8 cellular contexts compared by ENCODE assay signal in genomic region chr3:52144034-52144795, GRCh38. TPM values are rescaled to one million over a fixed set of nuclear protein-coding genes. Genes with fewer than 3 reads are reported as not detected.
DNase-seq lines count a peak whose midpoint lies in the region; ATAC-seq and TF ChIP-seq lines count a peak whose summit lies in the region.

No MANE protein-coding gene starts in this region.

- no peak for TF ChIP-seq POLR2A in esophagus muscularis mucosa (IDR thresholded peaks at IDR 0.05; ENCODE audit: low read depth)

- H3K27ac ChIP-seq in esophagus muscularis mucosa (replicated peaks in 1 of 4) = no peak overlapping the region

- H3K27me3 ChIP-seq in esophagus muscularis mucosa = no peaks in the 10 kb centered on the region

- no peaks in the 10 kb centered on the region for H3K9me3 Mint-ChIP-seq in activated T-cell treated with anti-CD3 and anti-CD28 coated beads, Interleukin-2, amount 50 U/mL, for 4 hours
- no peaks in the 10 kb centered on the region for H3K9me3 Mint-ChIP-seq in natural killer cell treated with Interleukin-12 subunit alpha and Interleukin-12 subunit beta and Interleukin-15 and Interleukin-18, amount 100 ng/mL, for 72 hours
- no peaks in the 10 kb centered on the region for H3K9me3 Mint-ChIP-seq in stimulated activated memory B cell treated with anti-CD40 and anti-IgM and Interleukin-4, amounts not matched to agents 10 μg/mL and 1 μg/mL and 100 μg/mL, for 72 hours

- no peaks in the 10 kb centered on the region for H3K27me3 Mint-ChIP-seq in activated T-cell treated with anti-CD3 and anti-CD28 coated beads, Interleukin-2, amount 50 U/mL, for 4 hours (ENCODE audit: low read depth)
- H3K27me3 Mint-ChIP-seq in natural killer cell treated with Interleukin-12 subunit alpha and Interleukin-12 subunit beta and Interleukin-15 and Interleukin-18, amount 100 ng/mL, for 72 hours = no peaks in the 10 kb centered on the region
- no peaks in the 10 kb centered on the region for H3K27me3 Mint-ChIP-seq in stimulated activated memory B cell treated with anti-CD40 and anti-IgM and Interleukin-4, amounts not matched to agents 10 μg/mL and 1 μg/mL and 100 μg/mL, for 72 hours

- H3K4me1 ChIP-seq in esophagus muscularis mucosa = peaks cover 3 to 5% (median 4%) of the 10 kb centered on the region in 4 donors

- peak; percentile 61 for ATAC-seq in HG03108 (IDR thresholded peaks at IDR 0.05; ENCODE audit: unreplicated experiment)
- peak; percentile 94 to 96 for ATAC-seq in activated T-cell treated with anti-CD3 and anti-CD28 coated beads, Interleukin-2, amount 50 U/mL, for 4 hours
- ATAC-seq in natural killer cell treated with Interleukin-12 subunit alpha and Interleukin-12 subunit beta and Interleukin-15 and Interleukin-18, amount 100 ng/mL, for 72 hours = peak; percentile 85 to 87
- ATAC-seq in stimulated activated memory B cell treated with anti-CD40 and anti-IgM and Interleukin-4, amounts not matched to agents 10 μg/mL and 1 μg/mL and 100 μg/mL, for 72 hours = peak; percentile 87
- no peak for ATAC-seq in GM21528 (IDR thresholded peaks at IDR 0.05; ENCODE audit: low FRiP score, unreplicated experiment)

- WGBS in esophagus muscularis mucosa = 75% methylated on average over 2 of the region's 3 CpGs

- DNase-seq in ELR (ENCODE audit: low read depth) (peak; percentile 74), OCI-M2 (lab: John Stamatoyannopoulos, UW; ENCODE audit: unreplicated experiment) (peak; percentile 18), esophagus muscularis mucosa (ENCODE audit: extremely low spot score) (peak; percentile 96)
- DNase-seq in activated T-cell treated with anti-CD3 and anti-CD28 coated beads, Interleukin-2, amount 50 U/mL, for 4 hours = peak; percentile 87
- DNase-seq in natural killer cell treated with Interleukin-12 subunit alpha and Interleukin-12 subunit beta and Interleukin-15 and Interleukin-18, amount 100 ng/mL, for 72 hours (ENCODE audit: low spot score) = peak; percentile 80

- H3K4me3 ChIP-seq in esophagus muscularis mucosa = no peak overlapping the region

- TF ChIP-seq EP300 in esophagus muscularis mucosa (IDR thresholded peaks at IDR 0.05) = no peak

- H3K4me1 Mint-ChIP-seq in activated T-cell treated with anti-CD3 and anti-CD28 coated beads, Interleukin-2, amount 50 U/mL, for 4 hours (ENCODE audit: low read depth) = peaks cover 4% of the 10 kb centered on the region
- H3K4me1 Mint-ChIP-seq in natural killer cell treated with Interleukin-12 subunit alpha and Interleukin-12 subunit beta and Interleukin-15 and Interleukin-18, amount 100 ng/mL, for 72 hours (ENCODE audit: low read depth in 2 of 2) = peaks cover 9 to 14% of the 10 kb centered on the region in 2 donors
- peaks cover 8% of the 10 kb centered on the region for H3K4me1 Mint-ChIP-seq in stimulated activated memory B cell treated with anti-CD40 and anti-IgM and Interleukin-4, amounts not matched to agents 10 μg/mL and 1 μg/mL and 100 μg/mL, for 72 hours

- peak overlapping the region in 1 of 2 donors; percentile 64 for H3K27ac Mint-ChIP-seq in natural killer cell treated with Interleukin-12 subunit alpha and Interleukin-12 subunit beta and Interleukin-15 and Interleukin-18, amount 100 ng/mL, for 72 hours
- H3K27ac Mint-ChIP-seq in stimulated activated memory B cell treated with anti-CD40 and anti-IgM and Interleukin-4, amounts not matched to agents 10 μg/mL and 1 μg/mL and 100 μg/mL, for 72 hours = no peak overlapping the region

- no peaks in the 10 kb centered on the region for H3K9me3 ChIP-seq in esophagus muscularis mucosa

- intact Hi-C loops in esophagus muscularis mucosa (cut with DNase I) = loop anchor here (1.0 to 5.0 kb wide), 2 partner anchors 143 to 202 kb away; partner anchors contain the start of genes PARP3 and RRP9

- H3K36me3 Mint-ChIP-seq in activated T-cell treated with anti-CD3 and anti-CD28 coated beads, Interleukin-2, amount 50 U/mL, for 4 hours (ENCODE audit: insufficient read depth) = no peaks in the 10 kb centered on the region
- no peaks in the 10 kb centered on the region for H3K36me3 Mint-ChIP-seq in natural killer cell treated with Interleukin-12 subunit alpha and Interleukin-12 subunit beta and Interleukin-15 and Interleukin-18, amount 100 ng/mL, for 72 hours
- H3K36me3 Mint-ChIP-seq in stimulated activated memory B cell treated with anti-CD40 and anti-IgM and Interleukin-4, amounts not matched to agents 10 μg/mL and 1 μg/mL and 100 μg/mL, for 72 hours = no peaks in the 10 kb centered on the region

- H3K4me3 Mint-ChIP-seq in activated T-cell treated with anti-CD3 and anti-CD28 coated beads, Interleukin-2, amount 50 U/mL, for 4 hours = no peak overlapping the region
- H3K4me3 Mint-ChIP-seq in natural killer cell treated with Interleukin-12 subunit alpha and Interleukin-12 subunit beta and Interleukin-15 and Interleukin-18, amount 100 ng/mL, for 72 hours = no peak overlapping the region
- no peak overlapping the region for H3K4me3 Mint-ChIP-seq in stimulated activated memory B cell treated with anti-CD40 and anti-IgM and Interleukin-4, amounts not matched to agents 10 μg/mL and 1 μg/mL and 100 μg/mL, for 72 hours

- H3K36me3 ChIP-seq in esophagus muscularis mucosa = no peaks in the 10 kb centered on the region

- TF ChIP-seq CTCF in esophagus muscularis mucosa (IDR thresholded peaks at IDR 0.05) = peak; percentile 94 to 99 (median 97)

RNA-seq across cellular contexts. Expression of gene POC1A, which starts 10.0 kb away (rescaled TPM):
- 10 to 100 TPM in 2 of 3 donors, 1 to 10 TPM in 1; 9.7 to 14.3 (median 11.7) TPM for total RNA-seq in activated T-cell treated with anti-CD3 and anti-CD28 coated beads, Interleukin-2, amount 50 U/mL, for 4 hours
- total RNA-seq in esophagus muscularis mucosa = 1 to 10 TPM in 3 of 4 donors, under 1 TPM in 1; 0.71 to 2.1 (median 1.2) TPM
- total RNA-seq in natural killer cell treated with Interleukin-12 subunit alpha and Interleukin-12 subunit beta and Interleukin-15 and Interleukin-18, amount 100 ng/mL, for 72 hours = 10 to 100 TPM; 14.9 to 35.3 TPM

RNA-seq across cellular contexts. Expression of gene ALAS1, which starts 53.7 kb away (rescaled TPM):
- total RNA-seq in activated T-cell treated with anti-CD3 and anti-CD28 coated beads, Interleukin-2, amount 50 U/mL, for 4 hours = 10 to 100 TPM; 61.8 to 70.9 (median 66.2) TPM
- total RNA-seq in esophagus muscularis mucosa = 10 to 100 TPM; 31.1 to 50.5 (median 38.9) TPM
- total RNA-seq in natural killer cell treated with Interleukin-12 subunit alpha and Interleukin-12 subunit beta and Interleukin-15 and Interleukin-18, amount 100 ng/mL, for 72 hours = 100 to 1,000 TPM in 1 of 2 donors, 10 to 100 TPM in 1; 93.6 to 121 TPM

Comparison
In these comparisons a context has a peak if more than half of its experiments do, and no peak if none do; other contexts are left out.
1. DNase-seq: peak in every context shown above with its lines; median percentile 96 in esophagus muscularis mucosa; 87 in activated T-cell treated with anti-CD3 and anti-CD28 coated beads, Interleukin-2, amount 50 U/mL, for 4 hours; 80 in natural killer cell treated with Interleukin-12 subunit alpha and Interleukin-12 subunit beta and Interleukin-15 and Interleukin-18, amount 100 ng/mL, for 72 hours; 74 in ELR; 18 in OCI-M2.